6 cellular contexts compared by ENCODE assay signal in genomic region chr16:74404148-74404933, GRCh38. TPM values are rescaled to one million over a fixed set of nuclear protein-coding genes. Genes with fewer than 3 reads are reported as not detected.
DNase-seq lines count a peak whose midpoint lies in the region; ATAC-seq lines count a peak whose summit lies in the region.
"Not testable (repeated sequence)": the region's sequence is repeated elsewhere in the genome, so short reads cannot be mapped to it uniquely, and the experiment has no call there.
"Had no signal": no experiment of that assay in that cellular context is flagged by ENCODE, and none has a peak within 500 bp of the region (broad histone marks: within the 10 kb centered on the region; RNA-seq: fewer than 3 reads in every experiment).

No MANE protein-coding gene starts in this region.

- DNase-seq in activated CD8-positive, alpha-beta memory T cell treated with anti-CD3 and anti-CD28 coated beads for 24 hours = peak; percentile 49
- DNase-seq in memory B cell (ENCODE audit: low spot score in 2 of 2) = not testable (repeated sequence)
- DNase-seq in posterior vena cava (ENCODE audit: low spot score) = peak; percentile 47

- peak; percentile 34 to 43 for ATAC-seq in activated CD4-positive, CD25-positive, alpha-beta regulatory T cell treated with anti-CD3 and anti-CD28 coated beads, Interleukin-2, amount 50 U/mL, for 24 hours
- ATAC-seq in memory B cell (ENCODE audit: low read depth) = peak; percentile 53
- peak; percentile 31 for ATAC-seq in stimulated activated memory B cell treated with anti-CD40 and anti-IgM and Interleukin-4, amounts not matched to agents 10 μg/mL and 1 μg/mL and 100 μg/mL, for 72 hours

- not testable (repeated sequence) for H3K9me3 Mint-ChIP-seq in memory B cell; stimulated activated memory B cell treated with anti-CD40 and anti-IgM and Interleukin-4, amounts not matched to agents 10 μg/mL and 1 μg/mL and 100 μg/mL, for 72 hours

- H3K27ac Mint-ChIP-seq in memory B cell; stimulated activated memory B cell treated with anti-CD40 and anti-IgM and Interleukin-4, amounts not matched to agents 10 μg/mL and 1 μg/mL and 100 μg/mL, for 72 hours: not testable (repeated sequence)

- H3K4me3 Mint-ChIP-seq in memory B cell; stimulated activated memory B cell treated with anti-CD40 and anti-IgM and Interleukin-4, amounts not matched to agents 10 μg/mL and 1 μg/mL and 100 μg/mL, for 72 hours: not testable (repeated sequence)

- not testable (repeated sequence) for H3K36me3 Mint-ChIP-seq in memory B cell; stimulated activated memory B cell treated with anti-CD40 and anti-IgM and Interleukin-4, amounts not matched to agents 10 μg/mL and 1 μg/mL and 100 μg/mL, for 72 hours

- not testable (repeated sequence) for H3K4me1 Mint-ChIP-seq in memory B cell; stimulated activated memory B cell treated with anti-CD40 and anti-IgM and Interleukin-4, amounts not matched to agents 10 μg/mL and 1 μg/mL and 100 μg/mL, for 72 hours

- intact Hi-C loops in posterior vena cava (cut with DNase I) = not testable (repeated sequence)

- not testable (repeated sequence) for H3K27me3 Mint-ChIP-seq in memory B cell
- peaks cover 11% of the 10 kb centered on the region for H3K27me3 Mint-ChIP-seq in stimulated activated memory B cell treated with anti-CD40 and anti-IgM and Interleukin-4, amounts not matched to agents 10 μg/mL and 1 μg/mL and 100 μg/mL, for 72 hours

RNA-seq across cellular contexts. Expression of gene CLEC18B, which starts 16.9 kb away (rescaled TPM):
- under 1 TPM; 0.52 to 0.60 TPM for total RNA-seq in posterior vena cava

RNA-seq across cellular contexts. Expression of gene NPIPB15, which starts 28.2 kb away (rescaled TPM):
- 1 to 10 TPM; 2.6 to 2.7 TPM for total RNA-seq in posterior vena cava
- total RNA-seq: A172 had no signal
